Comparison of ENCODE assay signal across 32 cellular contexts in genomic region chr1:157091186-157091585, GRCh38. TPM values are rescaled to one million over a fixed set of nuclear protein-coding genes. Genes with fewer than 3 reads are reported as not detected.
"Had no signal": no experiment of that assay in that cellular context is flagged by ENCODE, and none has a peak within 500 bp of the region (broad histone marks: within the 10 kb centered on the region; RNA-seq: fewer than 3 reads in every experiment).

No MANE protein-coding gene starts in this region.

- ATAC-seq: activated CD4-positive, CD25-positive, alpha-beta regulatory T cell treated with anti-CD3 and anti-CD28 coated beads, Interleukin-2, amount 50 U/mL, for 24 hours; activated T-cell treated with anti-CD3 and anti-CD28 coated beads, Interleukin-2, amount 50 U/mL, for 4 hours; activated T-helper 17 cell treated with anti-CD3 and anti-CD28 coated beads, Interleukin-2, amount 50 U/mL, for 72 hours; left lung had no signal

- H3K27me3 Mint-ChIP-seq: activated T-helper 17 cell treated with anti-CD3 and anti-CD28 coated beads, Interleukin-2, amount 50 U/mL, for 72 hours had no signal

- H3K27ac ChIP-seq: epithelial cell of prostate, esophagus squamous epithelium, heart right ventricle, left lung, pancreas, psoas muscle, testis, VCaP had no signal

- H3K4me1 ChIP-seq: left lung, pancreas, psoas muscle, testis, uterus had no signal

- FAIRE-seq: pancreas had no signal

- H3K4me1 Mint-ChIP-seq: activated T-helper 17 cell treated with anti-CD3 and anti-CD28 coated beads, Interleukin-2, amount 50 U/mL, for 72 hours had no signal

- H3K4me3 ChIP-seq: esophagus squamous epithelium, heart right ventricle, left lung, lung, pancreas, psoas muscle, testis, uterus had no signal

- H3K4me3 Mint-ChIP-seq: activated T-cell treated with anti-CD3 and anti-CD28 coated beads, Interleukin-2, amount 50 U/mL, for 4 hours; activated T-helper 17 cell treated with anti-CD3 and anti-CD28 coated beads, Interleukin-2, amount 50 U/mL, for 72 hours; central memory CD8-positive, alpha-beta T cell; T-helper 2 cell treated with Interferon-gamma antibody and Interleukin-4, amounts not matched to agents 5 μg/mL and 100 μg/mL, for 36 hours had no signal

- H3K27ac Mint-ChIP-seq: T-helper 2 cell treated with Interferon-gamma antibody and Interleukin-4, amounts not matched to agents 5 μg/mL and 100 μg/mL, for 36 hours had no signal

- H3K9me3 ChIP-seq: esophagus squamous epithelium, heart right ventricle, left lung, pancreas, psoas muscle, testis, uterus had no signal

- H3K9me3 Mint-ChIP-seq: activated T-cell treated with anti-CD3 and anti-CD28 coated beads, Interleukin-2, amount 50 U/mL, for 4 hours; activated T-helper 17 cell treated with anti-CD3 and anti-CD28 coated beads, Interleukin-2, amount 50 U/mL, for 72 hours; central memory CD8-positive, alpha-beta T cell; nephron; T-helper 2 cell treated with Interferon-gamma antibody and Interleukin-4, amounts not matched to agents 5 μg/mL and 100 μg/mL, for 36 hours had no signal

- DNase-seq: activated CD4-positive, alpha-beta T cell treated with anti-CD3 and anti-CD28 coated beads for 48 hours; activated CD4-positive, alpha-beta T cell treated with anti-CD3 and anti-CD28 coated beads, Interleukin-2, amount 50 U/mL, for 48 hours; activated CD8-positive, alpha-beta memory T cell treated with anti-CD3 and anti-CD28 coated beads for 24 hours; activated CD8-positive, alpha-beta memory T cell treated with anti-CD3 and anti-CD28 coated beads, Interleukin-2, amount 50 U/mL, for 4 hours; activated gamma-delta T cell treated with Interleukin-2 at 50 U/mL for 16 hours; activated naive CD4-positive, alpha-beta T cell treated with anti-CD3 and anti-CD28 coated beads, Interleukin-2, amount 50 U/mL, for 16 hours; activated T-cell treated with anti-CD3 and anti-CD28 coated beads, Interleukin-2, amount 50 U/mL, for 4 hours; amniotic stem cell; dermis blood vessel endothelial cell; effector CD8-positive, alpha-beta T cell; esophagus squamous epithelium; heart right ventricle; kidney glomerular epithelial cell; left lung; pancreas; psoas muscle; stimulated activated CD4-positive, alpha-beta T cell treated with anti-CD3 and anti-CD28 coated beads, Interleukin-2, amount 100 ng/mL, for 48 hours; stimulated activated naive CD4-positive, alpha-beta T cell treated with Interleukin-2 at 50 U/mL for 16 hours; T-helper 1 cell; testis; trophoblast cell; uterus had no signal

- H3K36me3 ChIP-seq: esophagus squamous epithelium, heart right ventricle, left lung, pancreas, uterus had no signal

- H3K27me3 ChIP-seq: esophagus squamous epithelium, heart right ventricle, left lung, pancreas, testis, uterus had no signal

RNA-seq across cellular contexts. Expression of gene ETV3L, which starts 8.4 kb away (rescaled TPM):
- total RNA-seq: activated T-cell treated with anti-CD3 and anti-CD28 coated beads, Interleukin-2, amount 50 U/mL, for 4 hours; dermis blood vessel endothelial cell; esophagus squamous epithelium; glomerular endothelial cell; heart right ventricle; left lung; lung; mucosa of gallbladder; pancreas; psoas muscle; uterus had no signal
- polyA plus RNA-seq: heart right ventricle, psoas muscle had no signal
